In genomic region chr12:124939428-124940142, GRCh38 we compare ENCODE assay signal across 1 cellular context.
A peak's percentile ranks its signal among the peaks of the same experiment; 100 is the strongest.
TF ChIP-seq lines count a peak whose summit lies in the region.

No MANE protein-coding gene starts in this region.

TF ChIP-seq in HepG2, 621 proteins besides CTCF, POLR2A, EP300 and RAD21 (continued from another document and continues in another):
- TF ChIP-seq ZNF704 (CRISPR knock-in tag; IDR thresholded peaks at IDR 0.05; ENCODE audit: borderline replicate concordance) (0 out of 2 replicates have a peak, but pooled peaks have one; percentile 20), ZBTB1 (CRISPR knock-in tag; IDR thresholded peaks at IDR 0.05; ENCODE audit: borderline replicate concordance) (no peak), ZSCAN21 (CRISPR knock-in tag; IDR thresholded peaks at IDR 0.05; ENCODE audit: borderline replicate concordance) (peak; percentile 59), ZBTB20 (CRISPR knock-in tag; IDR thresholded peaks at IDR 0.05; ENCODE audit: borderline replicate concordance, low read depth) (no peak), KDM4B (CRISPR knock-in tag; IDR thresholded peaks at IDR 0.05) (no peak; the same call in 1 of the 2 replicates), PAWR (CRISPR knock-in tag; IDR thresholded peaks at IDR 0.05; ENCODE audit: borderline replicate concordance) (no peak), ZGPAT (CRISPR knock-in tag; IDR thresholded peaks at IDR 0.05) (peak; percentile 86), POLR2AphosphoS2 (IDR thresholded peaks at IDR 0.05; ENCODE audit: low read depth, low read length) (peak; percentile 80; the same call in 1 of the 2 replicates), PRMT3 (CRISPR knock-in tag; IDR thresholded peaks at IDR 0.05; ENCODE audit: borderline replicate concordance, low read depth) (no peak), RFXAP (CRISPR knock-in tag; IDR thresholded peaks at IDR 0.05; ENCODE audit: borderline replicate concordance) (0 out of 2 replicates have a peak, but pooled peaks have one; percentile 9), ZNF276 (CRISPR knock-in tag; IDR thresholded peaks at IDR 0.05; ENCODE audit: low read depth) (no peak), RNF219 (CRISPR knock-in tag; IDR thresholded peaks at IDR 0.05) (peak; percentile 92), CBX1 (IDR thresholded peaks at IDR 0.05; ENCODE audit: low read depth) (no peak), ZNF543 (CRISPR knock-in tag; IDR thresholded peaks at IDR 0.05) (peak; percentile 82), SIX4 (CRISPR knock-in tag; IDR thresholded peaks at IDR 0.05) (no peak; the same call in 1 of the 2 replicates), NFKB2 (CRISPR knock-in tag; IDR thresholded peaks at IDR 0.05; ENCODE audit: borderline replicate concordance) (peak; percentile 84; the same call in 1 of the 2 replicates), SCMH1 (CRISPR knock-in tag; IDR thresholded peaks at IDR 0.05; ENCODE audit: borderline replicate concordance) (no peak), ZBTB14 (CRISPR knock-in tag; IDR thresholded peaks at IDR 0.05) (no peak), AHR (CRISPR knock-in tag; IDR thresholded peaks at IDR 0.05) (0 out of 2 replicates have a peak, but pooled peaks have one; percentile 55), GZF1 (CRISPR knock-in tag; IDR thresholded peaks at IDR 0.05) (peak; percentile 67; the same call in 1 of the 2 replicates), ZMYM4 (CRISPR knock-in tag; IDR thresholded peaks at IDR 0.05) (peak; percentile 64), ZNF777 (CRISPR knock-in tag; IDR thresholded peaks at IDR 0.05) (peak; percentile 73), RNF2 (conservative IDR thresholded peaks at IDR 0.05; ENCODE audit: low read depth) (no peak), ZNF747 (CRISPR knock-in tag; IDR thresholded peaks at IDR 0.05; ENCODE audit: borderline replicate concordance) (peak; percentile 62; the same call in 1 of the 2 replicates), ZNF563 (CRISPR knock-in tag; IDR thresholded peaks at IDR 0.05) (no peak; the same call in 1 of the 2 replicates), ZNF33B (CRISPR knock-in tag; IDR thresholded peaks at IDR 0.05) (no peak), SOX13 (IDR thresholded peaks at IDR 0.05) (no peak), SOX13 (CRISPR knock-in tag; conservative IDR thresholded peaks at IDR 0.05 in 1 of 2, IDR thresholded peaks at IDR 0.05 in 1 of 2) (peak; percentile 11 to 80; a peak in 1 of 4 replicates), CBX5 (CRISPR knock-in tag; IDR thresholded peaks at IDR 0.05; ENCODE audit: borderline replicate concordance) (peak; percentile 71; the same call in 1 of the 2 replicates), ZNF546 (CRISPR knock-in tag; conservative IDR thresholded peaks at IDR 0.05) (peak; percentile 20; the same call in 1 of the 2 replicates), CHD4 (IDR thresholded peaks at IDR 0.05; ENCODE audit: borderline replicate concordance, low read length) (no peak), SSRP1 (CRISPR knock-in tag; IDR thresholded peaks at IDR 0.05) (peak; percentile 100)
- TF ChIP-seq, protein P1, sequence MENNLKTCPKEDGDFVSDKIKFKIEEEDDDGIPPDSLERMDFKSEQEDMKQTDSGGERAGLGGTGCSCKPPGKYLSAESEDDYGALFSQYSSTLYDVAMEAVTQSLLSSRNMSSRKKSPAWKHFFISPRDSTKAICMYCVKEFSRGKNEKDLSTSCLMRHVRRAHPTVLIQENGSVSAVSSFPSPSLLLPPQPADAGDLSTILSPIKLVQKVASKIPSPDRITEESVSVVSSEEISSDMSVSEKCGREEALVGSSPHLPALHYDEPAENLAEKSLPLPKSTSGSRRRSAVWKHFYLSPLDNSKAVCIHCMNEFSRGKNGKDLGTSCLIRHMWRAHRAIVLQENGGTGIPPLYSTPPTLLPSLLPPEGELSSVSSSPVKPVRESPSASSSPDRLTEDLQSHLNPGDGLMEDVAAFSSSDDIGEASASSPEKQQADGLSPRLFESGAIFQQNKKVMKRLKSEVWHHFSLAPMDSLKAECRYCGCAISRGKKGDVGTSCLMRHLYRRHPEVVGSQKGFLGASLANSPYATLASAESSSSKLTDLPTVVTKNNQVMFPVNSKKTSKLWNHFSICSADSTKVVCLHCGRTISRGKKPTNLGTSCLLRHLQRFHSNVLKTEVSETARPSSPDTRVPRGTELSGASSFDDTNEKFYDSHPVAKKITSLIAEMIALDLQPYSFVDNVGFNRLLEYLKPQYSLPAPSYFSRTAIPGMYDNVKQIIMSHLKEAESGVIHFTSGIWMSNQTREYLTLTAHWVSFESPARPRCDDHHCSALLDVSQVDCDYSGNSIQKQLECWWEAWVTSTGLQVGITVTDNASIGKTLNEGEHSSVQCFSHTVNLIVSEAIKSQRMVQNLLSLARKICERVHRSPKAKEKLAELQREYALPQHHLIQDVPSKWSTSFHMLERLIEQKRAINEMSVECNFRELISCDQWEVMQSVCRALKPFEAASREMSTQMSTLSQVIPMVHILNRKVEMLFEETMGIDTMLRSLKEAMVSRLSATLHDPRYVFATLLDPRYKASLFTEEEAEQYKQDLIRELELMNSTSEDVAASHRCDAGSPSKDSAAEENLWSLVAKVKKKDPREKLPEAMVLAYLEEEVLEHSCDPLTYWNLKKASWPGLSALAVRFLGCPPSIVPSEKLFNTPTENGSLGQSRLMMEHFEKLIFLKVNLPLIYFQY (CRISPR knock-in tag; IDR thresholded peaks at IDR 0.05; ENCODE audit: borderline replicate concordance), result peak; percentile 73; the same call in 1 of the 2 replicates
- TF ChIP-seq, protein P2, sequence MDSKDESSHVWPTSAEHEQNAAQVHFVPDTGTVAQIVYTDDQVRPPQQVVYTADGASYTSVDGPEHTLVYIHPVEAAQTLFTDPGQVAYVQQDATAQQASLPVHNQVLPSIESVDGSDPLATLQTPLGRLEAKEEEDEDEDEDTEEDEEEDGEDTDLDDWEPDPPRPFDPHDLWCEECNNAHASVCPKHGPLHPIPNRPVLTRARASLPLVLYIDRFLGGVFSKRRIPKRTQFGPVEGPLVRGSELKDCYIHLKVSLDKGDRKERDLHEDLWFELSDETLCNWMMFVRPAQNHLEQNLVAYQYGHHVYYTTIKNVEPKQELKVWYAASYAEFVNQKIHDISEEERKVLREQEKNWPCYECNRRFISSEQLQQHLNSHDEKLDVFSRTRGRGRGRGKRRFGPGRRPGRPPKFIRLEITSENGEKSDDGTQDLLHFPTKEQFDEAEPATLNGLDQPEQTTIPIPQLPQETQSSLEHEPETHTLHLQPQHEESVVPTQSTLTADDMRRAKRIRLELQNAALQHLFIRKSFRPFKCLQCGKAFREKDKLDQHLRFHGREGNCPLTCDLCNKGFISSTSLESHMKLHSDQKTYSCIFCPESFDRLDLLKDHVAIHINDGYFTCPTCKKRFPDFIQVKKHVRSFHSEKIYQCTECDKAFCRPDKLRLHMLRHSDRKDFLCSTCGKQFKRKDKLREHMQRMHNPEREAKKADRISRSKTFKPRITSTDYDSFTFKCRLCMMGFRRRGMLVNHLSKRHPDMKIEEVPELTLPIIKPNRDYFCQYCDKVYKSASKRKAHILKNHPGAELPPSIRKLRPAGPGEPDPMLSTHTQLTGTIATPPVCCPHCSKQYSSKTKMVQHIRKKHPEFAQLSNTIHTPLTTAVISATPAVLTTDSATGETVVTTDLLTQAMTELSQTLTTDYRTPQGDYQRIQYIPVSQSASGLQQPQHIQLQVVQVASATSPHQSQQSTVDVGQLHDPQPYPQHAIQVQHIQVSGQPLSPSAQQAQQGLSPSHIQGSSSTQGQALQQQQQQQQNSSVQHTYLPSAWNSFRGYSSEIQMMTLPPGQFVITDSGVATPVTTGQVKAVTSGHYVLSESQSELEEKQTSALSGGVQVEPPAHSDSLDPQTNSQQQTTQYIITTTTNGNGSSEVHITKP (CRISPR knock-in tag; IDR thresholded peaks at IDR 0.05; ENCODE audit: low read depth), result peak; percentile 73; the same call in 1 of the 2 replicates
- TF ChIP-seq, protein P3, sequence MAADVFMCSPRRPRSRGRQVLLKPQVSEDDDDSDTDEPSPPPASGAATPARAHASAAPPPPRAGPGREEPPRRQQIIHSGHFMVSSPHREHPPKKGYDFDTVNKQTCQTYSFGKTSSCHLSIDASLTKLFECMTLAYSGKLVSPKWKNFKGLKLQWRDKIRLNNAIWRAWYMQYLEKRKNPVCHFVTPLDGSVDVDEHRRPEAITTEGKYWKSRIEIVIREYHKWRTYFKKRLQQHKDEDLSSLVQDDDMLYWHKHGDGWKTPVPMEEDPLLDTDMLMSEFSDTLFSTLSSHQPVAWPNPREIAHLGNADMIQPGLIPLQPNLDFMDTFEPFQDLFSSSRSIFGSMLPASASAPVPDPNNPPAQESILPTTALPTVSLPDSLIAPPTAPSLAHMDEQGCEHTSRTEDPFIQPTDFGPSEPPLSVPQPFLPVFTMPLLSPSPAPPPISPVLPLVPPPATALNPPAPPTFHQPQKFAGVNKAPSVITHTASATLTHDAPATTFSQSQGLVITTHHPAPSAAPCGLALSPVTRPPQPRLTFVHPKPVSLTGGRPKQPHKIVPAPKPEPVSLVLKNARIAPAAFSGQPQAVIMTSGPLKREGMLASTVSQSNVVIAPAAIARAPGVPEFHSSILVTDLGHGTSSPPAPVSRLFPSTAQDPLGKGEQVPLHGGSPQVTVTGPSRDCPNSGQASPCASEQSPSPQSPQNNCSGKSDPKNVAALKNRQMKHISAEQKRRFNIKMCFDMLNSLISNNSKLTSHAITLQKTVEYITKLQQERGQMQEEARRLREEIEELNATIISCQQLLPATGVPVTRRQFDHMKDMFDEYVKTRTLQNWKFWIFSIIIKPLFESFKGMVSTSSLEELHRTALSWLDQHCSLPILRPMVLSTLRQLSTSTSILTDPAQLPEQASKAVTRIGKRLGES (CRISPR knock-in tag; IDR thresholded peaks at IDR 0.05; ENCODE audit: borderline replicate concordance), result no peak; the same call in 1 of the 2 replicates
- TF ChIP-seq, protein P4, sequence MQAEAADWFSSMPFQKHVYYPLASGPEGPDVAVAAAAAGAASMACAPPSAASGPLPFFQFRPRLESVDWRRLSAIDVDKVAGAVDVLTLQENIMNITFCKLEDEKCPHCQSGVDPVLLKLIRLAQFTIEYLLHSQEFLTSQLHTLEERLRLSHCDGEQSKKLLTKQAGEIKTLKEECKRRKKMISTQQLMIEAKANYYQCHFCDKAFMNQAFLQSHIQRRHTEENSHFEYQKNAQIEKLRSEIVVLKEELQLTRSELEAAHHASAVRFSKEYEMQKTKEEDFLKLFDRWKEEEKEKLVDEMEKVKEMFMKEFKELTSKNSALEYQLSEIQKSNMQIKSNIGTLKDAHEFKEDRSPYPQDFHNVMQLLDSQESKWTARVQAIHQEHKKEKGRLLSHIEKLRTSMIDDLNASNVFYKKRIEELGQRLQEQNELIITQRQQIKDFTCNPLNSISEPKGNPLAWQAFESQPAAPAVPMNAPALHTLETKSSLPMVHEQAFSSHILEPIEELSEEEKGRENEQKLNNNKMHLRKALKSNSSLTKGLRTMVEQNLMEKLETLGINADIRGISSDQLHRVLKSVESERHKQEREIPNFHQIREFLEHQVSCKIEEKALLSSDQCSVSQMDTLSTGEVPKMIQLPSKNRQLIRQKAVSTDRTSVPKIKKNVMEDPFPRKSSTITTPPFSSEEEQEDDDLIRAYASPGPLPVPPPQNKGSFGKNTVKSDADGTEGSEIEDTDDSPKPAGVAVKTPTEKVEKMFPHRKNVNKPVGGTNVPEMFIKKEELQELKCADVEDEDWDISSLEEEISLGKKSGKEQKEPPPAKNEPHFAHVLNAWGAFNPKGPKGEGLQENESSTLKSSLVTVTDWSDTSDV (CRISPR knock-in tag; IDR thresholded peaks at IDR 0.05), result no peak
